In the genomic region with DNA sequence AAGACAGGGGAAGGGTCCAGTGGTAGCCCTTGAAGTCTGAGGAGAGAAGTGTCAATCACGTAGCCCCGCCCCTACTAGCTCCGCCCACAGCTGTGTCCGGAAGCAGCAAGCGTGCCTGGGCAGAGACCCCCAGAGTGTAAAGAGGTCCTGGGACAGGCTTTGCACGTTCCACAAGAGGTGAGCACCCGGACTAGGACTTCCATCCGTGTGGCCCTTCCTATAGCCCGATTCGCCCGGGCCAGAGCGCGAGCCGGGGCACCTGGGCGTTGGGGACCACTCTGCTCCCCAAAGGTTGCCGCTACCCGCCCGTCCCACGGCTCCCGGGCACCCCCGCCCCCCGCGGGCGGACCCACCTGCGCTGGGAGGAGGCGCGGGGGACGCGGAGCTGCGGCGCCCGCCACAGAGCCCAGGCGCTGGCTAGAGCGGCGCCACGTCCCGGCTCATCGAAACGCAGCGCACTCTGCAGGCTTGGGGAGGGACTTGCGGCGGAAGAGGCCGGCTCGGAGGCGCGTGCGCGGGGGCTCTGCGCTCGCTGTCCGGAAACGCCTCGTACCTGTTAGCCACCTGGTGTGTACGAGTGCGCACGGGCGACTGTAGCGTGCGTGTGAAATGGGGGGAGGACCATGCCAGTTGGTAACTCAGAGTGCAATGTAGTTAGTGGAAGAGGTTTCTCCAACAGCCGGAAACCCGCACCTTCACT, we compare ENCODE assay signal across 1 cellular context.
TF ChIP-seq lines count a peak whose summit lies in the region.

A gene with protein sequence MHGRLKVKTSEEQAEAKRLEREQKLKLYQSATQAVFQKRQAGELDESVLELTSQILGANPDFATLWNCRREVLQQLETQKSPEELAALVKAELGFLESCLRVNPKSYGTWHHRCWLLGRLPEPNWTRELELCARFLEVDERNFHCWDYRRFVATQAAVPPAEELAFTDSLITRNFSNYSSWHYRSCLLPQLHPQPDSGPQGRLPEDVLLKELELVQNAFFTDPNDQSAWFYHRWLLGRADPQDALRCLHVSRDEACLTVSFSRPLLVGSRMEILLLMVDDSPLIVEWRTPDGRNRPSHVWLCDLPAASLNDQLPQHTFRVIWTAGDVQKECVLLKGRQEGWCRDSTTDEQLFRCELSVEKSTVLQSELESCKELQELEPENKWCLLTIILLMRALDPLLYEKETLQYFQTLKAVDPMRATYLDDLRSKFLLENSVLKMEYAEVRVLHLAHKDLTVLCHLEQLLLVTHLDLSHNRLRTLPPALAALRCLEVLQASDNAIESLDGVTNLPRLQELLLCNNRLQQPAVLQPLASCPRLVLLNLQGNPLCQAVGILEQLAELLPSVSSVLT (minus strand): TSS at position 464 of the 700 bp plus-strand sequence. CDS start 482 bp downstream, outside the sequence.

TF ChIP-seq in K562, 482 proteins besides CTCF, POLR2A, EP300 and RAD21 (continued from another document and continues in another):
- TF ChIP-seq ZBTB7A (IDR thresholded peaks at IDR 0.05; ENCODE audit: borderline replicate concordance, control insufficient read depth, low read depth, low read length) (peak; percentile 90), FOXK1 (CRISPR knock-in tag; IDR thresholded peaks at IDR 0.05; ENCODE audit: borderline replicate concordance) (no peak), NFE2 (IDR thresholded peaks at IDR 0.05; ENCODE audit: low read depth) (0 out of 2 replicates have a peak, but pooled peaks have one; percentile 2), ZNF12 (CRISPR knock-in tag; IDR thresholded peaks at IDR 0.05) (peak; percentile 79), ETV1 (tag; conservative IDR thresholded peaks at IDR 0.05; ENCODE audit: low read depth) (no peak; the same call in none of the 2 replicates), RUNX1 (IDR thresholded peaks at IDR 0.05; ENCODE audit: low read depth) (no peak), CXXC5 (CRISPR knock-in tag; IDR thresholded peaks at IDR 0.05) (peak; percentile 97), GABPB2 (CRISPR knock-in tag; conservative IDR thresholded peaks at IDR 0.05) (no peak), FOXP4 (CRISPR knock-in tag; IDR thresholded peaks at IDR 0.05; ENCODE audit: borderline replicate concordance) (no peak), ZBED1 (IDR thresholded peaks at IDR 0.05) (no peak), ELF1 (tag; IDR thresholded peaks at IDR 0.05) (peak; percentile 89), ZNF3 (CRISPR knock-in tag; IDR thresholded peaks at IDR 0.05) (no peak), BDP1 (IDR thresholded peaks at IDR 0.05; ENCODE audit: insufficient read depth, insufficient read length) (no peak), ATF7 (IDR thresholded peaks at IDR 0.05) (peak; percentile 77), ZC3H11A (IDR thresholded peaks at IDR 0.05; ENCODE audit: low read depth, low read length) (no peak), EGR1 (conservative IDR thresholded peaks at IDR 0.05) (0 out of 2 replicates have a peak, but pooled peaks have one; percentile 26), ESRRA (IDR thresholded peaks at IDR 0.05; ENCODE audit: borderline replicate concordance, low read depth) (peak; percentile 58; the same call in 1 of the 2 replicates), NONO (IDR thresholded peaks at IDR 0.05; ENCODE audit: low read depth in 2 of 2, low read length in 1 of 2) (peak in 1 of 2 experiments; percentile 76; a peak in 3 of 4 replicates), HLTF (IDR thresholded peaks at IDR 0.05) (no peak), ETV5 (CRISPR knock-in tag; IDR thresholded peaks at IDR 0.05; ENCODE audit: low read depth) (peak; percentile 83), SRSF7 (optimal IDR thresholded peaks at IDR 0.05; ENCODE audit: low read depth, low read length) (no peak), ZKSCAN3 (CRISPR knock-in tag; IDR thresholded peaks at IDR 0.05) (no peak), KLF16 (IDR thresholded peaks at IDR 0.05) (no peak), ZNF830 (CRISPR knock-in tag; IDR thresholded peaks at IDR 0.05) (no peak), ETS1 (conservative IDR thresholded peaks at IDR 0.05; ENCODE audit: control insufficient read depth, low read depth, low read length) (peak; percentile 60; the same call in 1 of the 2 replicates), ETV6 (IDR thresholded peaks at IDR 0.05; ENCODE audit: borderline replicate concordance in 1 of 2, low read depth in 2 of 2, low read length in 1 of 2) (no peak), ETV6 (CRISPR knock-in tag; IDR thresholded peaks at IDR 0.05; ENCODE audit: borderline replicate concordance) (no peak), JUNB (CRISPR knock-in tag; conservative IDR thresholded peaks at IDR 0.05) (no peak), GATA2 (CRISPR knock-in tag; IDR thresholded peaks at IDR 0.05) (no peak), NFXL1 (CRISPR knock-in tag; IDR thresholded peaks at IDR 0.05) (no peak), TGIF2 (CRISPR knock-in tag; IDR thresholded peaks at IDR 0.05) (no peak), MAFK (IDR thresholded peaks at IDR 0.05; ENCODE audit: low read length) (no peak), ZNF133 (CRISPR knock-in tag; IDR thresholded peaks at IDR 0.05) (no peak), CHCHD3 (CRISPR knock-in tag; IDR thresholded peaks at IDR 0.05) (no peak), ZNF165 (CRISPR knock-in tag; IDR thresholded peaks at IDR 0.05; ENCODE audit: borderline replicate concordance) (no peak), ELF4 (CRISPR knock-in tag; IDR thresholded peaks at IDR 0.05) (no peak), ZBTB17 (CRISPR knock-in tag; IDR thresholded peaks at IDR 0.05) (no peak), ZFP30 (CRISPR knock-in tag; IDR thresholded peaks at IDR 0.05; ENCODE audit: borderline replicate concordance) (no peak), RFX5 (IDR thresholded peaks at IDR 0.05; ENCODE audit: low read depth, low read length) (no peak), IFI16 (CRISPR knock-in tag; IDR thresholded peaks at IDR 0.05) (no peak), NR2C1 (IDR thresholded peaks at IDR 0.05) (no peak), NR2C1 (tag; IDR thresholded peaks at IDR 0.05) (no peak), TCFL5 (CRISPR knock-in tag; conservative IDR thresholded peaks at IDR 0.05) (no peak)
- TF ChIP-seq, protein P1, sequence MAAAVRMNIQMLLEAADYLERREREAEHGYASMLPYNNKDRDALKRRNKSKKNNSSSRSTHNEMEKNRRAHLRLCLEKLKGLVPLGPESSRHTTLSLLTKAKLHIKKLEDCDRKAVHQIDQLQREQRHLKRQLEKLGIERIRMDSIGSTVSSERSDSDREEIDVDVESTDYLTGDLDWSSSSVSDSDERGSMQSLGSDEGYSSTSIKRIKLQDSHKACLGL (CRISPR knock-in tag; IDR thresholded peaks at IDR 0.05; ENCODE audit: borderline replicate concordance, poor library complexity, severe bottlenecking) = no peak
- TF ChIP-seq, protein P2, sequence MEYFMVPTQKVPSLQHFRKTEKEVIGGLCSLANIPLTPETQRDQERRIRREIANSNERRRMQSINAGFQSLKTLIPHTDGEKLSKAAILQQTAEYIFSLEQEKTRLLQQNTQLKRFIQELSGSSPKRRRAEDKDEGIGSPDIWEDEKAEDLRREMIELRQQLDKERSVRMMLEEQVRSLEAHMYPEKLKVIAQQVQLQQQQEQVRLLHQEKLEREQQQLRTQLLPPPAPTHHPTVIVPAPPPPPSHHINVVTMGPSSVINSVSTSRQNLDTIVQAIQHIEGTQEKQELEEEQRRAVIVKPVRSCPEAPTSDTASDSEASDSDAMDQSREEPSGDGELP (CRISPR knock-in tag; IDR thresholded peaks at IDR 0.05; ENCODE audit: borderline replicate concordance) = peak; percentile 71; the same call in 1 of the 2 replicates
- TF ChIP-seq, protein P3, sequence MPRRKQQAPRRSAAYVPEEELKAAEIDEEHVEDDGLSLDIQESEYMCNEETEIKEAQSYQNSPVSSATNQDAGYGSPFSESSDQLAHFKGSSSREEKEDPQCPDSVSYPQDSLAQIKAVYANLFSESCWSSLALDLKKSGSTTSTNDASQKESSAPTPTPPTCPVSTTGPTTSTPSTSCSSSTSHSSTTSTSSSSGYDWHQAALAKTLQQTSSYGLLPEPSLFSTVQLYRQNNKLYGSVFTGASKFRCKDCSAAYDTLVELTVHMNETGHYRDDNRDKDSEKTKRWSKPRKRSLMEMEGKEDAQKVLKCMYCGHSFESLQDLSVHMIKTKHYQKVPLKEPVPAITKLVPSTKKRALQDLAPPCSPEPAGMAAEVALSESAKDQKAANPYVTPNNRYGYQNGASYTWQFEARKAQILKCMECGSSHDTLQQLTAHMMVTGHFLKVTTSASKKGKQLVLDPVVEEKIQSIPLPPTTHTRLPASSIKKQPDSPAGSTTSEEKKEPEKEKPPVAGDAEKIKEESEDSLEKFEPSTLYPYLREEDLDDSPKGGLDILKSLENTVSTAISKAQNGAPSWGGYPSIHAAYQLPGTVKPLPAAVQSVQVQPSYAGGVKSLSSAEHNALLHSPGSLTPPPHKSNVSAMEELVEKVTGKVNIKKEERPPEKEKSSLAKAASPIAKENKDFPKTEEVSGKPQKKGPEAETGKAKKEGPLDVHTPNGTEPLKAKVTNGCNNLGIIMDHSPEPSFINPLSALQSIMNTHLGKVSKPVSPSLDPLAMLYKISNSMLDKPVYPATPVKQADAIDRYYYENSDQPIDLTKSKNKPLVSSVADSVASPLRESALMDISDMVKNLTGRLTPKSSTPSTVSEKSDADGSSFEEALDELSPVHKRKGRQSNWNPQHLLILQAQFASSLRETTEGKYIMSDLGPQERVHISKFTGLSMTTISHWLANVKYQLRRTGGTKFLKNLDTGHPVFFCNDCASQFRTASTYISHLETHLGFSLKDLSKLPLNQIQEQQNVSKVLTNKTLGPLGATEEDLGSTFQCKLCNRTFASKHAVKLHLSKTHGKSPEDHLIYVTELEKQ (CRISPR knock-in tag; IDR thresholded peaks at IDR 0.05) = no peak
- TF ChIP-seq, protein P4, sequence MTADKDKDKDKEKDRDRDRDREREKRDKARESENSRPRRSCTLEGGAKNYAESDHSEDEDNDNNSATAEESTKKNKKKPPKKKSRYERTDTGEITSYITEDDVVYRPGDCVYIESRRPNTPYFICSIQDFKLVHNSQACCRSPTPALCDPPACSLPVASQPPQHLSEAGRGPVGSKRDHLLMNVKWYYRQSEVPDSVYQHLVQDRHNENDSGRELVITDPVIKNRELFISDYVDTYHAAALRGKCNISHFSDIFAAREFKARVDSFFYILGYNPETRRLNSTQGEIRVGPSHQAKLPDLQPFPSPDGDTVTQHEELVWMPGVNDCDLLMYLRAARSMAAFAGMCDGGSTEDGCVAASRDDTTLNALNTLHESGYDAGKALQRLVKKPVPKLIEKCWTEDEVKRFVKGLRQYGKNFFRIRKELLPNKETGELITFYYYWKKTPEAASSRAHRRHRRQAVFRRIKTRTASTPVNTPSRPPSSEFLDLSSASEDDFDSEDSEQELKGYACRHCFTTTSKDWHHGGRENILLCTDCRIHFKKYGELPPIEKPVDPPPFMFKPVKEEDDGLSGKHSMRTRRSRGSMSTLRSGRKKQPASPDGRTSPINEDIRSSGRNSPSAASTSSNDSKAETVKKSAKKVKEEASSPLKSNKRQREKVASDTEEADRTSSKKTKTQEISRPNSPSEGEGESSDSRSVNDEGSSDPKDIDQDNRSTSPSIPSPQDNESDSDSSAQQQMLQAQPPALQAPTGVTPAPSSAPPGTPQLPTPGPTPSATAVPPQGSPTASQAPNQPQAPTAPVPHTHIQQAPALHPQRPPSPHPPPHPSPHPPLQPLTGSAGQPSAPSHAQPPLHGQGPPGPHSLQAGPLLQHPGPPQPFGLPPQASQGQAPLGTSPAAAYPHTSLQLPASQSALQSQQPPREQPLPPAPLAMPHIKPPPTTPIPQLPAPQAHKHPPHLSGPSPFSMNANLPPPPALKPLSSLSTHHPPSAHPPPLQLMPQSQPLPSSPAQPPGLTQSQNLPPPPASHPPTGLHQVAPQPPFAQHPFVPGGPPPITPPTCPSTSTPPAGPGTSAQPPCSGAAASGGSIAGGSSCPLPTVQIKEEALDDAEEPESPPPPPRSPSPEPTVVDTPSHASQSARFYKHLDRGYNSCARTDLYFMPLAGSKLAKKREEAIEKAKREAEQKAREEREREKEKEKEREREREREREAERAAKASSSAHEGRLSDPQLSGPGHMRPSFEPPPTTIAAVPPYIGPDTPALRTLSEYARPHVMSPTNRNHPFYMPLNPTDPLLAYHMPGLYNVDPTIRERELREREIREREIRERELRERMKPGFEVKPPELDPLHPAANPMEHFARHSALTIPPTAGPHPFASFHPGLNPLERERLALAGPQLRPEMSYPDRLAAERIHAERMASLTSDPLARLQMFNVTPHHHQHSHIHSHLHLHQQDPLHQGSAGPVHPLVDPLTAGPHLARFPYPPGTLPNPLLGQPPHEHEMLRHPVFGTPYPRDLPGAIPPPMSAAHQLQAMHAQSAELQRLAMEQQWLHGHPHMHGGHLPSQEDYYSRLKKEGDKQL (CRISPR knock-in tag; IDR thresholded peaks at IDR 0.05; ENCODE audit: borderline replicate concordance) = no peak
- TF ChIP-seq, protein P5, sequence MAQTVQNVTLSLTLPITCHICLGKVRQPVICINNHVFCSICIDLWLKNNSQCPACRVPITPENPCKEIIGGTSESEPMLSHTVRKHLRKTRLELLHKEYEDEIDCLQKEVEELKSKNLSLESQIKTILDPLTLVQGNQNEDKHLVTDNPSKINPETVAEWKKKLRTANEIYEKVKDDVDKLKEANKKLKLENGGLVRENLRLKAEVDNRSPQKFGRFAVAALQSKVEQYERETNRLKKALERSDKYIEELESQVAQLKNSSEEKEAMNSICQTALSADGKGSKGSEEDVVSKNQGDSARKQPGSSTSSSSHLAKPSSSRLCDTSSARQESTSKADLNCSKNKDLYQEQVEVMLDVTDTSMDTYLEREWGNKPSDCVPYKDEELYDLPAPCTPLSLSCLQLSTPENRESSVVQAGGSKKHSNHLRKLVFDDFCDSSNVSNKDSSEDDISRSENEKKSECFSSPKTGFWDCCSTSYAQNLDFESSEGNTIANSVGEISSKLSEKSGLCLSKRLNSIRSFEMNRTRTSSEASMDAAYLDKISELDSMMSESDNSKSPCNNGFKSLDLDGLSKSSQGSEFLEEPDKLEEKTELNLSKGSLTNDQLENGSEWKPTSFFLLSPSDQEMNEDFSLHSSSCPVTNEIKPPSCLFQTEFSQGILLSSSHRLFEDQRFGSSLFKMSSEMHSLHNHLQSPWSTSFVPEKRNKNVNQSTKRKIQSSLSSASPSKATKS (CRISPR knock-in tag; IDR thresholded peaks at IDR 0.05) = no peak
